Comparison of ENCODE assay signal across 10 cellular contexts in the genomic region with DNA sequence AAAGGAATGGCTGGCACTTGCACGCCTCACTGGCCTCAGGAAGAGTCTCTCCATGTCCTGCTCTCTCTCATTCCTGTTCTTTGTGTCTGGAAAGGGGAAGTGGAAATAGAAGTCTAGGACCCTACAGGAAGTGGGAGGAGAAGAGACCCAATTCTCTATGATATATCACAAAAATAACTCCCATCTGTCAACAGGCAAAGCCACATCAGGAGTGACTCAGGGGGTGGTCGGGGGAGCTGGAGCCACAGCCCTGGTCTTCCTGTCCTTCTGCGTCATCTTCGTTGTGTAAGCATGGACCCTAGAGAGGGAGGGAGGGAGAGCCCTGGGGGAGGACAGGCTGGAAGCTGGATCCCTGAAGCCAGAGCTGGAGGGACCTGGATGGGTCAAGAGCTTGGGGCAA. TPM values are rescaled to one million over a fixed set of nuclear protein-coding genes. Genes with fewer than 3 reads are reported as not detected.
A peak's percentile ranks its signal among the peaks of the same experiment; 100 is the strongest.
DNase-seq lines count a peak whose midpoint lies in the region; ATAC-seq lines count a peak whose summit lies in the region.
"Had no signal": no experiment of that assay in that cellular context is flagged by ENCODE, and none has a peak within 500 bp of the region (broad histone marks: within the 10 kb centered on the region; RNA-seq: fewer than 3 reads in every experiment).

No MANE protein-coding gene starts in this region.

- H3K4me1 Mint-ChIP-seq in effector memory CD8-positive, alpha-beta T cell (ENCODE audit: low read depth in 2 of 2) = peaks cover 73 to 76% of the 10 kb centered on the region in 2 donors
- peaks cover 65% of the 10 kb centered on the region for H3K4me1 Mint-ChIP-seq in activated CD8-positive, alpha-beta memory T cell treated with anti-CD3 and anti-CD28 coated beads, Interleukin-2, amount 10 ng/mL, durations not matched to agents 7 days and 5 days

- H3K79me2 ChIP-seq in trophoblast cell (ENCODE audit: control insufficient read depth, insufficient read depth, low read length, poor library complexity) = no peaks in the 10 kb centered on the region

- CTCF ChIA-PET in activated CD8-positive, alpha-beta memory T cell treated with anti-CD3 and anti-CD28 coated beads, Interleukin-2, amount 10 ng/mL, durations not matched to agents 7 days and 5 days (lab: Charles Lee) = interaction anchor here (0.7 kb wide), 1 partner anchor 31 kb away, joined by 3 read pairs; no protein-coding TSS in a partner anchor

- no peak overlapping the region for H4K91ac ChIP-seq in trophoblast cell (ENCODE audit: low read depth, low read length)

- H3K18ac ChIP-seq in trophoblast cell (ENCODE audit: low read length) = no peak overlapping the region

- no peak overlapping the region for H2BK120ac ChIP-seq in trophoblast cell (ENCODE audit: insufficient read depth, low read length, poor library complexity)

- no peak overlapping the region for H3K14ac ChIP-seq in trophoblast cell (ENCODE audit: low read length)

- no peak overlapping the region for H3K4me3 ChIP-seq in trophoblast cell (ENCODE audit: low read depth, low read length)

- no peaks in the 10 kb centered on the region for H3K9me3 Mint-ChIP-seq in effector memory CD8-positive, alpha-beta T cell
- H3K9me3 Mint-ChIP-seq in activated CD8-positive, alpha-beta memory T cell treated with anti-CD3 and anti-CD28 coated beads, Interleukin-2, amount 10 ng/mL, durations not matched to agents 7 days and 5 days (ENCODE audit: low read depth) = no peaks in the 10 kb centered on the region
- H3K9me3 Mint-ChIP-seq: nephron progenitor cell had no signal

- H3K9me3 ChIP-seq in trophoblast cell (ENCODE audit: insufficient read depth, low read depth, low read length) = no peaks in the 10 kb centered on the region

- no peak overlapping the region for H3K4me2 ChIP-seq in trophoblast cell (ENCODE audit: low read length)

- peak overlapping the region; percentile 74 to 86 for H3K4me3 Mint-ChIP-seq in effector memory CD8-positive, alpha-beta T cell
- no peak overlapping the region for H3K4me3 Mint-ChIP-seq in activated CD8-positive, alpha-beta memory T cell treated with anti-CD3 and anti-CD28 coated beads, Interleukin-2, amount 10 ng/mL, durations not matched to agents 7 days and 5 days
- H3K4me3 Mint-ChIP-seq: nephron progenitor cell had no signal

- H3K4ac ChIP-seq in trophoblast cell (ENCODE audit: low read depth, low read length) = no peak overlapping the region

- no peak overlapping the region for H2BK5ac ChIP-seq in trophoblast cell (ENCODE audit: low read depth, low read length, poor library complexity)

- no peaks in the 10 kb centered on the region for H3K4me1 ChIP-seq in trophoblast cell (ENCODE audit: control insufficient read depth in 1 of 2, insufficient read depth in 2 of 2, low read length in 2 of 2)

- no peak overlapping the region for H2AFZ ChIP-seq in trophoblast cell (ENCODE audit: insufficient read depth, low read length, poor library complexity)

- no CpG with 5 or more reads among the region's 4 CpGs for WGBS in trophoblast cell (ENCODE audit: extremely low coverage, insufficient coverage, insufficient read length)

- H3K27me3 Mint-ChIP-seq in effector memory CD8-positive, alpha-beta T cell = no peaks in the 10 kb centered on the region
- peaks cover 35% of the 10 kb centered on the region for H3K27me3 Mint-ChIP-seq in activated CD8-positive, alpha-beta memory T cell treated with anti-CD3 and anti-CD28 coated beads, Interleukin-2, amount 10 ng/mL, durations not matched to agents 7 days and 5 days

- no peak overlapping the region for H3K27ac ChIP-seq in trophoblast cell (ENCODE audit: low read depth, low read length)

- H2BK12ac ChIP-seq in trophoblast cell (ENCODE audit: low read length) = no peak overlapping the region

- no peak overlapping the region for H4K8ac ChIP-seq in trophoblast cell (ENCODE audit: low read depth, low read length)

- peaks cover 27% of the 10 kb centered on the region for H3K36me3 Mint-ChIP-seq in effector memory CD8-positive, alpha-beta T cell (ENCODE audit: insufficient read depth)
- no peaks in the 10 kb centered on the region for H3K36me3 Mint-ChIP-seq in activated CD8-positive, alpha-beta memory T cell treated with anti-CD3 and anti-CD28 coated beads, Interleukin-2, amount 10 ng/mL, durations not matched to agents 7 days and 5 days

- no peaks in the 10 kb centered on the region for H3K27me3 ChIP-seq in trophoblast cell (ENCODE audit: insufficient read depth, low read length)

- H3K23ac ChIP-seq in trophoblast cell (ENCODE audit: low read length) = no peak overlapping the region

- peak overlapping the region; percentile 78 to 93 for H3K27ac Mint-ChIP-seq in effector memory CD8-positive, alpha-beta T cell
- H3K27ac Mint-ChIP-seq in activated CD8-positive, alpha-beta memory T cell treated with anti-CD3 and anti-CD28 coated beads, Interleukin-2, amount 10 ng/mL, durations not matched to agents 7 days and 5 days = no peak overlapping the region
- H3K27ac Mint-ChIP-seq: nephron progenitor cell had no signal

- no peak overlapping the region for H3K9ac ChIP-seq in trophoblast cell (ENCODE audit: low read length)

- no peak overlapping the region for H4K12ac ChIP-seq in trophoblast cell (ENCODE audit: low read depth, low read length)

- no peak for ATAC-seq in effector memory CD8-positive, alpha-beta T cell (replicated peaks)
- no peak for ATAC-seq in activated CD8-positive, alpha-beta memory T cell treated with anti-CD3 and anti-CD28 coated beads, Interleukin-2, amount 10 ng/mL, durations not matched to agents 7 days and 5 days
- ATAC-seq in GM18868 (IDR thresholded peaks at IDR 0.05; ENCODE audit: unreplicated experiment) = no peak

- no peak overlapping the region for H2AK5ac ChIP-seq in trophoblast cell (ENCODE audit: low read length)

- DNase-seq in EL = peak; percentile 34
- peak; percentile 92 for DNase-seq in OCI-M1 (lab: John Stamatoyannopoulos, UW)
- DNase-seq in effector memory CD8-positive, alpha-beta T cell = no peak
- DNase-seq in trophoblast cell = peak; percentile 28 to 42
- DNase-seq in occipital lobe (lab: John Stamatoyannopoulos, UW) = no peak
- DNase-seq in activated CD8-positive, alpha-beta memory T cell treated with anti-CD3 and anti-CD28 coated beads, Interleukin-2, amount 10 ng/mL, durations not matched to agents 7 days and 5 days = no peak
- no peak for DNase-seq in ureter (ENCODE audit: low spot score)
- DNase-seq: foreskin fibroblast, nephron progenitor cell had no signal

- no peaks in the 10 kb centered on the region for H3K79me1 ChIP-seq in trophoblast cell (ENCODE audit: low read length)

- no peaks in the 10 kb centered on the region for H3K36me3 ChIP-seq in trophoblast cell (ENCODE audit: control insufficient read depth in 1 of 2, insufficient read depth in 2 of 2, low read length in 2 of 2)

RNA-seq across cellular contexts. Expression of gene SIGLEC9, which starts 3.0 kb away (rescaled TPM):
- polyA plus RNA-seq in trophoblast cell (2013) = 0.03 TPM in 1 of 2 replicates, not detected in the other
- total RNA-seq in occipital lobe (0.78 TPM), ureter (3.2 TPM)
- under 1 TPM in 1 of 2 experiments, not detected in 1; 0.26 TPM for total RNA-seq in activated CD8-positive, alpha-beta memory T cell treated with anti-CD3 and anti-CD28 coated beads, Interleukin-2, amount 10 ng/mL, durations not matched to agents 7 days and 5 days

RNA-seq across cellular contexts. Expression of gene SIGLEC7, which starts 14.3 kb away (rescaled TPM):
- not detected in 2 replicates for polyA plus RNA-seq in trophoblast cell (2013)
- total RNA-seq in occipital lobe (0.16 TPM), ureter (2.4 TPM)
- not detected for total RNA-seq in activated CD8-positive, alpha-beta memory T cell treated with anti-CD3 and anti-CD28 coated beads, Interleukin-2, amount 10 ng/mL, durations not matched to agents 7 days and 5 days

RNA-seq across cellular contexts. Expression of gene CTU1, which starts 19.5 kb away (rescaled TPM):
- 3.3 and 3.6 TPM in 2 replicates for polyA plus RNA-seq in trophoblast cell (2013)
- total RNA-seq in occipital lobe (4.5 TPM), ureter (5.3 TPM)
- total RNA-seq in activated CD8-positive, alpha-beta memory T cell treated with anti-CD3 and anti-CD28 coated beads, Interleukin-2, amount 10 ng/mL, durations not matched to agents 7 days and 5 days = 10 to 100 TPM in 1 of 2 experiments, 1 to 10 TPM in 1; 9.5 to 10.9 TPM

RNA-seq across cellular contexts. Expression of gene KLK14, which starts 45.1 kb away (rescaled TPM):
- 0.06 and 0.08 TPM in 2 replicates for polyA plus RNA-seq in trophoblast cell (2013)
- total RNA-seq in occipital lobe (not detected), ureter (not detected)
- total RNA-seq in activated CD8-positive, alpha-beta memory T cell treated with anti-CD3 and anti-CD28 coated beads, Interleukin-2, amount 10 ng/mL, durations not matched to agents 7 days and 5 days = under 1 TPM; 0.61 to 0.89 TPM

Comparison
In these comparisons a context has a peak if more than half of its experiments do, and no peak if none do; other contexts are left out.
1. DNase-seq: peak in EL (single experiment), OCI-M1 (single experiment) and trophoblast cell (2 of 2); none in effector memory CD8-positive, alpha-beta T cell (0 of 3), occipital lobe (single experiment), activated CD8-positive, alpha-beta memory T cell treated with anti-CD3 and anti-CD28 coated beads, Interleukin-2, amount 10 ng/mL, durations not matched to agents 7 days and 5 days (single experiment) and ureter (single experiment).